Comparison of ENCODE assay signal across 8 cellular contexts in the genomic region with DNA sequence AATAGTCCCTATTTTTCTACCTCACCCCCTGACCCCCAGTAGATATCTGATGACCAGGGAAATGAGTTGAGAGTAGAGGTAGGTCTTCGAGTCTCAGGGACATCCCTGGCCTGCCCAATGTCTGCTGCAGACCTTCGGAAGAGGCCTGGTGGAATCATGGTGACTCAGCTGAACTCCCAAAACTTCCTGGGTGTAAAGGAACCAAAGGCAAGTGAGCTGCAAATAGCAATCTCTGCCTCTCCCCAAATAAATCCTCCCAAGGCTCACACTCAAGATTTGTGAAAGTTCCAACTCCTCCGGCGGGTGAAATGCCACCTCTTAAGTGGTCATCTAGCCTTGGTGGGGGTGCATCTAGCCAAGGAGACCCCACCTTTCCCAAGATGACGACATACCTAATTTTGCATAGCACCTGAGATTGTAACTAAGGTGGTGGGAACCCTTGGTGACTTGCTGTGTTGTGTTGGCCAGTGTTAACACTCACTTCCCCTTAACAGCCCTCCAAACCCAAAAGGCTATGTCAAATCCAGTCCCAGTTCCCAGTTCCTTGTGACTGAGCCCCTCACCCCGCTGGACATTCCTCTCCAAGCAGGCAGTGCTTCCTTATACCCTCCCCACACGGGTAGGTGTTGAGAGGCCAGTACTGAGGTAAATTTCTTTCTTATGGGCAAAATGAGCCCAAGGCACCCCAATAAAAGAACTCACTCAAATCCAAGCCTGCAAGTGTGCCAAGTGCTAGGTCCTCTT. TPM values are rescaled to one million over a fixed set of nuclear protein-coding genes. Genes with fewer than 3 reads are reported as not detected.
DNase-seq lines count a peak whose midpoint lies in the region; ATAC-seq, FAIRE-seq and TF ChIP-seq lines count a peak whose summit lies in the region.

No MANE protein-coding gene starts in this region.

- FAIRE-seq in GM12892 (lab: Jason Lieb, UNC): no peak

- H3K36me3 Mint-ChIP-seq in WTC11: peaks cover 46% of the 10 kb centered on the region

- ATAC-seq in WTC11: peak; percentile 9
- ATAC-seq in GM21619 (IDR thresholded peaks at IDR 0.05; ENCODE audit: unreplicated experiment): no peak

- H3K27me3 Mint-ChIP-seq in WTC11 (ENCODE audit: low read depth): no peaks in the 10 kb centered on the region; the same call in 1 of the 2 replicates

- no peak overlapping the region for H3K4me3 Mint-ChIP-seq in WTC11

- H3K9me2 ChIP-seq in MM.1S (replicated peaks; ENCODE audit: insufficient read depth, low read length): no peaks in the 10 kb centered on the region

- H4K20me1 ChIP-seq in MM.1S (ENCODE audit: insufficient read depth, low read length): no peaks in the 10 kb centered on the region

- H3K9me3 Mint-ChIP-seq in WTC11: no peaks in the 10 kb centered on the region

- H3F3A ChIP-seq in MM.1S (ENCODE audit: insufficient read depth, low read length): no peaks in the 10 kb centered on the region

- in situ Hi-C loops in brain microvascular endothelial cell (cut with HindIII; ENCODE audit: low pct_ligation_motif_present, low sequenced_read_pairs): no loop called here

- H3K79me2 ChIP-seq in MM.1S (ENCODE audit: low read length): peaks cover 18% of the 10 kb centered on the region

- H3K36me3 ChIP-seq in MM.1S (replicated peaks; ENCODE audit: insufficient read depth, low read length) (no peaks in the 10 kb centered on the region; the same call in 1 of the 2 replicates), brain microvascular endothelial cell (replicated peaks) (peaks cover 34% of the 10 kb centered on the region)

- H3K27ac ChIP-seq in MM.1S (ENCODE audit: low read length) (no peak overlapping the region), brain microvascular endothelial cell (no peak overlapping the region)

- H3K4me2 ChIP-seq in MM.1S (ENCODE audit: low read depth, low read length): no peak overlapping the region

- peak; percentile 63 for TF ChIP-seq POLR2A in GM12892 (IDR thresholded peaks at IDR 0.05; ENCODE audit: low read depth, low read length)

- CTCF ChIA-PET in WTC11 (lab: Charles Lee): interaction anchor here (1.0 kb wide), 2 partner anchors 70 to 852 kb away, joined by 3 read pairs; no protein-coding TSS in a partner anchor

- intact Hi-C loops in posterior vena cava (cut with DNase I): loop anchor here in 1 of 2 donors (10.0 kb wide), 2 partner anchors 392 to 642 kb away; no protein-coding TSS in a partner anchor

- no peak for TF ChIP-seq CTCF in WTC11 (IDR thresholded peaks at IDR 0.05)
- TF ChIP-seq CTCF in MM.1S (IDR thresholded peaks at IDR 0.05; ENCODE audit: low read length): no peak
- no peak for TF ChIP-seq CTCF in brain microvascular endothelial cell (IDR thresholded peaks at IDR 0.05; ENCODE audit: low read depth, low read length, missing control alignments)

- no peaks in the 10 kb centered on the region for H3K27me3 ChIP-seq in MM.1S (replicated peaks; ENCODE audit: insufficient read depth, low read length)
- H3K27me3 ChIP-seq in brain microvascular endothelial cell (replicated peaks): no peaks in the 10 kb centered on the region

- no peaks in the 10 kb centered on the region for H3K9me3 ChIP-seq in MM.1S (replicated peaks; ENCODE audit: insufficient read depth, low read length)

- H3K4me3 ChIP-seq in MM.1S (ENCODE audit: low read length) (no peak overlapping the region), brain microvascular endothelial cell (ENCODE audit: low read depth, low read length) (no peak overlapping the region)

- DNase-seq in GM12892 (ENCODE audit: insufficient read length) (no peak), WTC11 (ENCODE audit: low spot score) (no peak), fibroblast of the conjunctiva (ENCODE audit: low read depth) (peak; percentile 69), posterior vena cava (ENCODE audit: low spot score) (peak; percentile 76), middle frontal gyrus (ENCODE audit: extremely low spot score, low spot score) (no peak), MM.1S (no peak), brain microvascular endothelial cell (no peak)

- no peak overlapping the region for H2AFZ ChIP-seq in MM.1S (ENCODE audit: low read length)

- no peaks in the 10 kb centered on the region for H3K4me1 ChIP-seq in MM.1S (ENCODE audit: low read length)

- peak overlapping the region; percentile 92 for H3K27ac Mint-ChIP-seq in WTC11

- peaks cover 41% of the 10 kb centered on the region for H3K4me1 Mint-ChIP-seq in WTC11

- H3K9ac ChIP-seq in MM.1S (ENCODE audit: low read length): no peak overlapping the region

- POLR2A ChIA-PET in WTC11 (lab: Charles Lee): interaction anchor here (1.0 to 1.1 kb wide), 2 partner anchors 30 to 853 kb away, joined by 3 to 4 read pairs; no protein-coding TSS in a partner anchor

TF ChIP-seq in WTC11, 78 proteins besides CTCF, POLR2A, EP300 and RAD21 (continues in another document):
- TF ChIP-seq, protein P1, sequence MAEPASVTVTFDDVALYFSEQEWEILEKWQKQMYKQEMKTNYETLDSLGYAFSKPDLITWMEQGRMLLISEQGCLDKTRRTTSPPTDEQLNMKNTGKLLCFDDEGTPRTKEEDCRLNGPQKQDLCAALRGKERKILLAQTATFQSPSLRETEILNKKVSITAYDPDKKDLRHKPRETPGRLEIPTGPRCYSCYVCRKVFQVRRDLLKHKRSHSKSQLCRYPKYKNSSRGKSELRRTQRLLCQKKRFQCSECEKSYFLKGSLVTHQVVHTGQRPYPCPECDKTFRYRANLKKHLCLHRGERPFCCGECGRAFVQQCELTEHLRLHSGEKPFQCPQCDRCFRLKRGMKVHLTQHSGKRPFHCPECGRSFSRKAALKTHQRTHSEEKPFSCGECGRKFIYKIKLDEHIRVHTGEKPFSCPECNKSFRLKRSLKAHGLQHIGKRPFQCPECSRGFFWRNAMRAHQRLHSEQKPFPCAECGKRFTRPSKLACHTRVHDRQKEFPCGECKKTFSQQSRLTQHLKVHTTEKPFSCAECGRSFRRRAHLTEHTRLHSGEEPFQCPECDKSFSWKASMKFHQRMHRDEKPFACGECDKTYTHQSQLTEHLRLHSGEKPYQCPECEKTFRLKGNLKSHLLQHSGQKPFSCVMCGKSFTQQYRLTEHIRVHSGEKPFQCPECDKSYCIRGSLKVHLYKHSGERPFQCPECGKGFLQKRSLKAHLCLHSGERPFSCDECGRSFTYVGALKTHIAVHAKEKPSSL (CRISPR knock-in tag; conservative IDR thresholded peaks at IDR 0.05): 0 out of 2 replicates have a peak, but pooled peaks have one; percentile 34
- TF ChIP-seq JUN (CRISPR knock-in tag; IDR thresholded peaks at IDR 0.05) (no peak), SOX15 (CRISPR knock-in tag; IDR thresholded peaks at IDR 0.05) (no peak), NFATC4 (CRISPR knock-in tag; IDR thresholded peaks at IDR 0.05) (peak; percentile 24), MXD4 (CRISPR knock-in tag; IDR thresholded peaks at IDR 0.05; ENCODE audit: borderline replicate concordance) (no peak), GTF2I (CRISPR knock-in tag; conservative IDR thresholded peaks at IDR 0.05) (no peak), NR3C1 (CRISPR knock-in tag; conservative IDR thresholded peaks at IDR 0.05; ENCODE audit: low read depth) (no peak), CREM (CRISPR knock-in tag; IDR thresholded peaks at IDR 0.05) (0 out of 2 replicates have a peak, but pooled peaks have one; percentile 7), SMAD3 (CRISPR knock-in tag; IDR thresholded peaks at IDR 0.05; ENCODE audit: borderline replicate concordance) (no peak)
- TF ChIP-seq, protein P2, sequence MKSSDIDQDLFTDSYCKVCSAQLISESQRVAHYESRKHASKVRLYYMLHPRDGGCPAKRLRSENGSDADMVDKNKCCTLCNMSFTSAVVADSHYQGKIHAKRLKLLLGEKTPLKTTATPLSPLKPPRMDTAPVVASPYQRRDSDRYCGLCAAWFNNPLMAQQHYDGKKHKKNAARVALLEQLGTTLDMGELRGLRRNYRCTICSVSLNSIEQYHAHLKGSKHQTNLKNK (CRISPR knock-in tag; IDR thresholded peaks at IDR 0.05): peak; percentile 46; the same call in 1 of the 2 replicates
- TF ChIP-seq, protein P3, sequence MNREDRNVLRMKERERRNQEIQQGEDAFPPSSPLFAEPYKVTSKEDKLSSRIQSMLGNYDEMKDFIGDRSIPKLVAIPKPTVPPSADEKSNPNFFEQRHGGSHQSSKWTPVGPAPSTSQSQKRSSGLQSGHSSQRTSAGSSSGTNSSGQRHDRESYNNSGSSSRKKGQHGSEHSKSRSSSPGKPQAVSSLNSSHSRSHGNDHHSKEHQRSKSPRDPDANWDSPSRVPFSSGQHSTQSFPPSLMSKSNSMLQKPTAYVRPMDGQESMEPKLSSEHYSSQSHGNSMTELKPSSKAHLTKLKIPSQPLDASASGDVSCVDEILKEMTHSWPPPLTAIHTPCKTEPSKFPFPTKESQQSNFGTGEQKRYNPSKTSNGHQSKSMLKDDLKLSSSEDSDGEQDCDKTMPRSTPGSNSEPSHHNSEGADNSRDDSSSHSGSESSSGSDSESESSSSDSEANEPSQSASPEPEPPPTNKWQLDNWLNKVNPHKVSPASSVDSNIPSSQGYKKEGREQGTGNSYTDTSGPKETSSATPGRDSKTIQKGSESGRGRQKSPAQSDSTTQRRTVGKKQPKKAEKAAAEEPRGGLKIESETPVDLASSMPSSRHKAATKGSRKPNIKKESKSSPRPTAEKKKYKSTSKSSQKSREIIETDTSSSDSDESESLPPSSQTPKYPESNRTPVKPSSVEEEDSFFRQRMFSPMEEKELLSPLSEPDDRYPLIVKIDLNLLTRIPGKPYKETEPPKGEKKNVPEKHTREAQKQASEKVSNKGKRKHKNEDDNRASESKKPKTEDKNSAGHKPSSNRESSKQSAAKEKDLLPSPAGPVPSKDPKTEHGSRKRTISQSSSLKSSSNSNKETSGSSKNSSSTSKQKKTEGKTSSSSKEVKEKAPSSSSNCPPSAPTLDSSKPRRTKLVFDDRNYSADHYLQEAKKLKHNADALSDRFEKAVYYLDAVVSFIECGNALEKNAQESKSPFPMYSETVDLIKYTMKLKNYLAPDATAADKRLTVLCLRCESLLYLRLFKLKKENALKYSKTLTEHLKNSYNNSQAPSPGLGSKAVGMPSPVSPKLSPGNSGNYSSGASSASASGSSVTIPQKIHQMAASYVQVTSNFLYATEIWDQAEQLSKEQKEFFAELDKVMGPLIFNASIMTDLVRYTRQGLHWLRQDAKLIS (CRISPR knock-in tag; IDR thresholded peaks at IDR 0.05; ENCODE audit: borderline replicate concordance): 0 out of 2 replicates have a peak, but pooled peaks have one; percentile 1

RNA-seq across cellular contexts. Expression of a gene that starts 6.2 kb away (rescaled TPM):
- 61.9 TPM for polyA plus RNA-seq in GM12892 (2012; ENCODE audit: missing spikeins)
- total RNA-seq in WTC11 (2021) (132 to 150 TPM (median 148 TPM) in 3 replicates), posterior vena cava (100 to 1,000 TPM; 311 to 319 TPM)

Comparison
In these comparisons a context has a peak if more than half of its experiments do, and no peak if none do; other contexts are left out.
1. DNase-seq: peak in fibroblast of the conjunctiva (single experiment) and posterior vena cava (single experiment); none in GM12892 (single experiment), WTC11 (single experiment), middle frontal gyrus (single experiment), MM.1S (single experiment) and brain microvascular endothelial cell (single experiment).